ENCODE assay signal across 2 cellular contexts in the genomic region with DNA sequence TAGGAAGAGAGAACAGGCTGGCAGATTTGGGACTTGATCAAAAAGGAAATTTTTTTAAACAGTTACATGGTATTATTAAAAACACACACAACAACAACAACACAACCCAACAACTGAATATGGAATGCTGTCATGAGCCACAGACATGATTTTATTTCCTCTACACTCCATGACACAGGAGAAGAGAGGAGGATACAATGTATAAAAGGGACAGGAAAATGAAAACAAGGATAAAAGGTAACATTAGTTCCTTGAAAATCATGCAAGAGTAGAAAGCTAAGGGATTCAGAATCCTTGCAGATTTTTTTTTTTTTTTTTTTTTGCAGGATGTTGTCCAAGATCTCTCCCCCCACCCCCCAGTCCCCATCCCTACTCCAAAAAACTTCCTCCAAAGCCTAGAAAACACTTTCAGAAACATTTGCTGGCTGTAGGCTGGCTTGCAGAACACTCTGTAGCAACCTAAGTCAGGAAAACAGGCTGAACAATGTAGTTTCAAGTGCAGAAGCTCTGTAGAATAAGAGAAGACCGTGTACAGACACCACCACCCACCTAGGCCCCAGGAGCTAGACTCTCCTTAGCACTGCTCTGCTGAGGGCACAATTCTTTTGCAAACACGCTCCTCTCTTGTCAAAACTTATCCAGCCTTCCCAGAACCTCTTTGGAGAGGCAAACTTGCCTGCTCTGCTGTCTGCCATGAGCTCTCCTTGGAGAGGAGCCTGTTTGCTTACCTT.
TF ChIP-seq lines count a peak whose summit lies in the region.

No MANE protein-coding gene starts in this region.

TF ChIP-seq in H1, 55 proteins besides CTCF, POLR2A, EP300 and RAD21:
- TF ChIP-seq, protein P1, sequence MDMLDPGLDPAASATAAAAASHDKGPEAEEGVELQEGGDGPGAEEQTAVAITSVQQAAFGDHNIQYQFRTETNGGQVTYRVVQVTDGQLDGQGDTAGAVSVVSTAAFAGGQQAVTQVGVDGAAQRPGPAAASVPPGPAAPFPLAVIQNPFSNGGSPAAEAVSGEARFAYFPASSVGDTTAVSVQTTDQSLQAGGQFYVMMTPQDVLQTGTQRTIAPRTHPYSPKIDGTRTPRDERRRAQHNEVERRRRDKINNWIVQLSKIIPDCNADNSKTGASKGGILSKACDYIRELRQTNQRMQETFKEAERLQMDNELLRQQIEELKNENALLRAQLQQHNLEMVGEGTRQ (IDR thresholded peaks at IDR 0.05; ENCODE audit: low read length), result no peak
- no peak for TF ChIP-seq SP4 (IDR thresholded peaks at IDR 0.05; ENCODE audit: low read length)
- no peak for TF ChIP-seq ZNF274 (IDR thresholded peaks at IDR 0.05; ENCODE audit: borderline replicate concordance, extremely low read depth, low read length)
- TF ChIP-seq SP2 (IDR thresholded peaks at IDR 0.05; ENCODE audit: low read length), result no peak
- TF ChIP-seq TBP (IDR thresholded peaks at IDR 0.05; ENCODE audit: low read depth, low read length), result no peak
TF ChIP-seq in H1: peak in this region for 0.

TF ChIP-seq in HEK293T, 16 proteins besides CTCF, POLR2A, EP300 and RAD21:
- TF ChIP-seq ELF4 (IDR thresholded peaks at IDR 0.05), result no peak
TF ChIP-seq in HEK293T: peak in this region for 0.
